In the genomic region with DNA sequence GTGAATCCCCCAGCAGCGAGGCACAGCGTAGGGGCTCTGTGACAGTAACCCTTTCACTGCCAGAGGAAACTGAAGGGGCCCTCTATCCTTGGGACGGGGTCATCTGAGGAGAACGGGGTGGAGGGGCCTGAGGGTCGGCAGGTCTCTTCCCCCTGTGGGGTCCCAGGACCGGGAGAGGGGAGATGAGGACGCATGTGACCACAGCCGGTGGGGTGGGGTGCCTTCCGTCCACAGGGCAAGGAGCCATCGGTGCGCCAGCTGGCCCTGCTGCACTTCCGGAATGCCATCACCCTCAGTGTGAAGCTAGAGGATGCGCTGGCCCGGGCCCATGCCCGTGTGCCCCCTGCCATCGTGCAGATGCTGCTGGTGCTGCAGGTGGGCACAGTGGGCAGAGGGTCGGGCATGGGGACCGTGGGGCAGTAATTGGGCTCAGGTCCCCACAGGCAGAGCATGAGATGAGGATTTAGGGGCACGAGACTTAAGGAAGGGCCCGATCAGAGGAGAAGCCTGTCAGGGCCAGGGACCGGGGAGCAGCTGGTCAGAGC, we compare ENCODE assay signal across 20 cellular contexts. TPM values are rescaled to one million over a fixed set of nuclear protein-coding genes. Genes with fewer than 3 reads are reported as not detected.
A peak's percentile ranks its signal among the peaks of the same experiment; 100 is the strongest.
DNase-seq lines count a peak whose midpoint lies in the region; ATAC-seq, FAIRE-seq and TF ChIP-seq lines count a peak whose summit lies in the region.
"Had no signal": no experiment of that assay in that cellular context is flagged by ENCODE, and none has a peak within 500 bp of the region (broad histone marks: within the 10 kb centered on the region; RNA-seq: fewer than 3 reads in every experiment).

No MANE protein-coding gene starts in this region.

- H3K79me2 ChIP-seq in osteoblast (ENCODE audit: insufficient read depth, low read length), result no peaks in the 10 kb centered on the region

- no peak overlapping the region for H2BK15ac ChIP-seq in IMR-90 (ENCODE audit: low read depth, low read length)

- in situ Hi-C loops in IMR-90 (cut with MboI; ENCODE audit: low sequenced_read_pairs), result no loop called here

- no peak overlapping the region for H3K4ac ChIP-seq in IMR-90 (ENCODE audit: low read depth, low read length)

- TF ChIP-seq CTCF in IMR-90 (conservative IDR thresholded peaks at IDR 0.05; ENCODE audit: low read depth, low read length) (no peak), kidney (IDR thresholded peaks at IDR 0.05; ENCODE audit: borderline replicate concordance, extremely low read depth, insufficient read depth) (no peak), osteoblast (IDR thresholded peaks at IDR 0.05; ENCODE audit: extremely low read depth, low read depth, low read length) (no peak)

- H3K18ac ChIP-seq in IMR-90 (ENCODE audit: low read depth, low read length), result no peak overlapping the region

- POLR2A ChIA-PET in IMR-90 (lab: Charles Lee; ENCODE audit: unreplicated experiment), result no interaction called here

- WGBS in IMR-90 (ENCODE audit: extremely low coverage in 2 of 2, insufficient read length in 1 of 2), 2 experiments, result 94% methylated on average over 10 of the region's 21 CpGs; no CpG with 5 or more reads in 1 of the 2 experiments

- H3K4me1 ChIP-seq in IMR-90 (ENCODE audit: control insufficient read depth, insufficient read depth, low read length) (peaks cover 22% of the 10 kb centered on the region), kidney (ENCODE audit: control insufficient read depth in 1 of 2, insufficient read depth in 1 of 2, low read depth in 1 of 2, low read length in 2 of 2) (peaks cover 0 to 13% of the 10 kb centered on the region in 2 donors), osteoblast (ENCODE audit: insufficient read depth, low read length) (peaks cover 11% of the 10 kb centered on the region)

- BruUV-seq in IMR-90 (replicated peaks; lab: Mats Ljungman, UMichigan), result no TSS peak

- H2AFZ ChIP-seq in IMR-90 (replicated peaks; ENCODE audit: low read length, poor library complexity) (peak overlapping the region; percentile 32), osteoblast (ENCODE audit: low read length) (no peak overlapping the region)

- H2BK20ac ChIP-seq in IMR-90 (ENCODE audit: low read depth, low read length), result no peak overlapping the region

- no peak overlapping the region for H2BK5ac ChIP-seq in IMR-90 (ENCODE audit: low read depth, low read length, poor library complexity, severe bottlenecking)

- H3K23ac ChIP-seq in IMR-90 (ENCODE audit: low read depth, low read length), result no peak overlapping the region

- dilution Hi-C loops in IMR-90 (cut with HindIII; ENCODE audit: low sequenced_read_pairs, unreplicated experiment), result no loop called here

- H3K79me1 ChIP-seq in IMR-90 (ENCODE audit: low read depth in 1 of 2, low read length in 2 of 2), result peaks cover 4 to 10% of the 10 kb centered on the region in 2 experiments; a peak in 1 of 4 replicates

- H4K20me1 ChIP-seq in IMR-90 (ENCODE audit: insufficient read depth, low read length) (peaks cover 21% of the 10 kb centered on the region), osteoblast (ENCODE audit: insufficient read depth, low read length) (peaks cover 12% of the 10 kb centered on the region)

- H3K9ac ChIP-seq in IMR-90 (ENCODE audit: low read depth, low read length) (no peak overlapping the region), kidney (ENCODE audit: low read length in 2 of 2) (no peak overlapping the region)

- CTCF ChIA-PET in IMR-90 (lab: Yijun Ruan, JAX), result no interaction called here

- H3K9me3 ChIP-seq in IMR-90 (ENCODE audit: control insufficient read depth, insufficient read depth, low read length) (no peaks in the 10 kb centered on the region), kidney (ENCODE audit: control insufficient read depth in 1 of 2, low read length in 2 of 2) (no peaks in the 10 kb centered on the region), osteoblast (ENCODE audit: low read depth, low read length) (no peaks in the 10 kb centered on the region)
- H3K9me3 ChIP-seq: MG63 had no signal

- H2BK120ac ChIP-seq in IMR-90 (ENCODE audit: low read depth, low read length), result no peak overlapping the region

- no peak for TF ChIP-seq POLR2A in IMR-90 (IDR thresholded peaks at IDR 0.05; ENCODE audit: low read depth, low read length)
- TF ChIP-seq POLR2A in GM12891 (IDR thresholded peaks at IDR 0.05; ENCODE audit: low read depth, low read length), result no peak

- H3K56ac ChIP-seq in IMR-90 (ENCODE audit: extremely low read depth, insufficient read depth, low read length), result no peak overlapping the region

- H3K4me2 ChIP-seq in IMR-90 (ENCODE audit: low read depth, low read length) (no peak overlapping the region), osteoblast (ENCODE audit: insufficient read depth, low read length) (no peak overlapping the region)

- intact Hi-C loops in IMR-90 (cut with micrococcal nuclease), result loop anchor here (5.0 kb wide), 1 partner anchor 180 kb away; no protein-coding TSS in a partner anchor
- intact Hi-C loops in kidney (cut with DNase I), result no loop called here

- H3K14ac ChIP-seq in IMR-90 (replicated peaks; ENCODE audit: low read depth, low read length), result no peak overlapping the region

- DNase-seq in H7 (peak; percentile 68), IMR-90 (no peak), kidney (peak; percentile 71), osteoblast (ENCODE audit: insufficient read length, low spot score, missing footprints) (peak; percentile 65), GM12891 (ENCODE audit: insufficient read length, low spot score) (no peak)
- no peak for DNase-seq in effector CD4-positive, alpha-beta T cell
- DNase-seq: CD4-positive, CD25-positive, alpha-beta regulatory T cell; DMS 273 treated with DMSO at 0.1 percent for 48 hours; DMS79 treated with DMSO at 0.1 percent for 48 hours; HFFc6; MG63; NCI-H1417; NCI-H1694 treated with DMSO at 0.1 percent for 48 hours; NCI-H2081 treated with DMSO at 0.1 percent for 48 hours; NCI-H446 treated with DMSO at 0.1 percent for 48 hours; NCI-H526 treated with DMSO at 0.1 percent for 48 hours; SHP77 treated with DMSO at 0.1 percent for 48 hours had no signal

- FAIRE-seq in kidney (lab: Jason Lieb, UNC) (no peak), GM12891 (lab: Jason Lieb, UNC) (no peak)
- FAIRE-seq: H54 had no signal

- ATAC-seq in IMR-90 (ENCODE audit: low read depth), result no peak
- ATAC-seq in HG03135 (IDR thresholded peaks at IDR 0.05; ENCODE audit: unreplicated experiment), result no peak

- H3K9me1 ChIP-seq in IMR-90 (ENCODE audit: insufficient read depth, low read length), result peaks cover 11% of the 10 kb centered on the region

- no peak overlapping the region for H4K8ac ChIP-seq in IMR-90 (ENCODE audit: low read depth in 2 of 2, low read length in 2 of 2)

- no peak for TF ChIP-seq RAD21 in IMR-90 (IDR thresholded peaks at IDR 0.05; ENCODE audit: low read length)

- no peaks in the 10 kb centered on the region for H3K36me3 ChIP-seq in H7 (replicated peaks; ENCODE audit: control insufficient read depth, insufficient read depth, low read length)
- H3K36me3 ChIP-seq in IMR-90 (ENCODE audit: control insufficient read depth, insufficient read depth, low read length), result peaks cover 19% of the 10 kb centered on the region
- H3K36me3 ChIP-seq in kidney (ENCODE audit: control insufficient read depth in 1 of 2, insufficient read depth in 2 of 2, low read length in 2 of 2), result peaks cover 3 to 6% of the 10 kb centered on the region in 2 donors
- no peaks in the 10 kb centered on the region for H3K36me3 ChIP-seq in osteoblast (ENCODE audit: insufficient read depth, low read length)
- H3K36me3 ChIP-seq: MG63 had no signal

- H2AK9ac ChIP-seq in IMR-90 (replicated peaks; ENCODE audit: low read depth, low read length, poor library complexity), result no peak overlapping the region

- H4K5ac ChIP-seq in IMR-90 (ENCODE audit: low read depth, low read length), result no peak overlapping the region

- no peaks in the 10 kb centered on the region for H3K27me3 ChIP-seq in H7 (ENCODE audit: control insufficient read depth, insufficient read depth, low read length)
- H3K27me3 ChIP-seq in IMR-90 (ENCODE audit: control insufficient read depth, insufficient read depth, low read length), result no peaks in the 10 kb centered on the region
- no peaks in the 10 kb centered on the region for H3K27me3 ChIP-seq in osteoblast (ENCODE audit: insufficient read depth, low read length)
- H3K27me3 ChIP-seq: MG63 had no signal

- H4K91ac ChIP-seq in IMR-90 (ENCODE audit: insufficient read depth, low read depth, low read length), result no peak overlapping the region

- no peak overlapping the region for H2AK5ac ChIP-seq in IMR-90 (ENCODE audit: low read depth, low read length)

- H3K4me3 ChIP-seq in H7 (ENCODE audit: insufficient read depth, low read depth, low read length) (no peak overlapping the region), IMR-90 (ENCODE audit: insufficient read depth, low read depth, low read length) (no peak overlapping the region), kidney (ENCODE audit: low read length in 2 of 2) (no peak overlapping the region), osteoblast (ENCODE audit: insufficient read depth, low read length) (no peak overlapping the region)
- H3K4me3 ChIP-seq: MG63 had no signal

- no peak overlapping the region for H3K27ac ChIP-seq in IMR-90 (ENCODE audit: insufficient read depth, low read length)
- no peak overlapping the region for H3K27ac ChIP-seq in kidney (ENCODE audit: low read depth in 2 of 2, low read length in 2 of 2)
- H3K27ac ChIP-seq in osteoblast (ENCODE audit: low read depth, low read length), result no peak overlapping the region

TF ChIP-seq in IMR-90, 13 proteins besides CTCF, POLR2A, EP300 and RAD21 (continues in another document):
- no peak for TF ChIP-seq RCOR1 (IDR thresholded peaks at IDR 0.05; ENCODE audit: insufficient replicate concordance, low read length)
- TF ChIP-seq MXI1 (IDR thresholded peaks at IDR 0.05; ENCODE audit: borderline replicate concordance, low read depth, low read length), result no peak

TF ChIP-seq in GM12891, 5 proteins besides CTCF, POLR2A, EP300 and RAD21 (continues in another document):
- TF ChIP-seq PAX5 (IDR thresholded peaks at IDR 0.05; ENCODE audit: insufficient read depth, low read length, severe bottlenecking), result no peak
- TF ChIP-seq SPI1 (IDR thresholded peaks at IDR 0.05; ENCODE audit: low read depth, low read length), result no peak

RNA-seq across cellular contexts. Expression of a gene that starts 20.3 kb away (rescaled TPM):
- total RNA-seq in H7 (2014; rRNA removed; shearing (Covaris generic)), result 24.8 and 28.3 TPM in 2 replicates
- total RNA-seq in IMR-90 (2012; rRNA removed), result 0.18 and 0.28 TPM in 2 replicates
- polyA plus RNA-seq in IMR-90 (2012; rRNA removed), result 0.06 and 0.21 TPM in 2 replicates
- 0.11 and 0.17 TPM in 2 replicates for polyA plus RNA-seq in IMR-90 (2012; cell fraction: cytosol; rRNA removed)
- 0.78 and 0.85 TPM in 2 replicates for polyA plus RNA-seq in IMR-90 (2012; cell fraction: nucleus; rRNA removed; ENCODE audit: low replicate concordance)
- 35.7 TPM for total RNA-seq in kidney
- polyA plus RNA-seq in kidney (ENCODE audit: insufficient read depth, low read depth, low replicate concordance), result 30.2 TPM
- 0.29 and 0.36 TPM in 2 replicates for total RNA-seq in osteoblast
- 0.05 TPM for polyA plus RNA-seq in GM12891 (2012; ENCODE audit: low read depth, missing spikeins)
- total RNA-seq: HFFc6, LHCN-M2 had no signal

RNA-seq across cellular contexts. Expression of a gene that starts 30.1 kb away (rescaled TPM):
- 7.7 and 8.4 TPM in 2 replicates for total RNA-seq in H7 (2014; rRNA removed; shearing (Covaris generic))
- total RNA-seq in IMR-90 (2012; rRNA removed) (7.5 and 8.1 TPM in 2 replicates), kidney (24.0 TPM), osteoblast (13.0 and 14.8 TPM in 2 replicates)
- polyA plus RNA-seq in IMR-90 (2012; rRNA removed) (23.1 and 24.3 TPM in 2 replicates), kidney (ENCODE audit: insufficient read depth, low read depth, low replicate concordance) (46.0 TPM)
- polyA plus RNA-seq in IMR-90 (2012; cell fraction: cytosol; rRNA removed), result 17.7 and 39.4 TPM in 2 replicates
- 39.7 and 77.7 TPM in 2 replicates for polyA plus RNA-seq in IMR-90 (2012; cell fraction: nucleus; rRNA removed; ENCODE audit: low replicate concordance)
- polyA plus RNA-seq in GM12891 (2012; ENCODE audit: low read depth, missing spikeins), result 0.21 TPM

Comparison
In these comparisons a context has a peak if more than half of its experiments do, and no peak if none do; other contexts are left out.
1. DNase-seq: peak in H7 (single experiment), kidney (single experiment) and osteoblast (single experiment); none in IMR-90 (single experiment), GM12891 (single experiment) and effector CD4-positive, alpha-beta T cell (single experiment).
2. RNA of a gene that starts 20.3 kb away (total RNA-seq): 35.7 TPM in kidney (single experiment) and 24.8 to 28.3 TPM in H7; 0.29 to 0.36 TPM in osteoblast and 0.18 to 0.28 TPM in IMR-90; every median in the first group is over 10 times any median in the second.